1 cellular context compared by ENCODE assay signal in genomic region chr13:59479629-59480028, GRCh38.
TF ChIP-seq lines count a peak whose summit lies in the region.

No MANE protein-coding gene starts in this region.

TF ChIP-seq in SK-N-SH, 30 proteins besides CTCF, POLR2A, EP300 and RAD21 (continued from another document):
- TF ChIP-seq USF2 (IDR thresholded peaks at IDR 0.05; ENCODE audit: borderline replicate concordance, low read depth, low read length) (no peak), RCOR1 (IDR thresholded peaks at IDR 0.05; ENCODE audit: low read length) (no peak), USF1 (IDR thresholded peaks at IDR 0.05; ENCODE audit: borderline replicate concordance, low read depth) (no peak), FOXJ3 (CRISPR knock-in tag; IDR thresholded peaks at IDR 0.05) (no peak), ELF1 (IDR thresholded peaks at IDR 0.05) (no peak), SIN3A (IDR thresholded peaks at IDR 0.05; ENCODE audit: borderline replicate concordance, low read depth, low read length) (no peak), SMC3 (IDR thresholded peaks at IDR 0.05; ENCODE audit: low read depth, low read length) (no peak), RXRA (IDR thresholded peaks at IDR 0.05; ENCODE audit: borderline replicate concordance, low read depth) (no peak), GABPA (IDR thresholded peaks at IDR 0.05; ENCODE audit: low read depth) (no peak), NFIC (IDR thresholded peaks at IDR 0.05; ENCODE audit: borderline replicate concordance) (no peak)
